ENCODE assay signal across 1 cellular context in the genomic region with DNA sequence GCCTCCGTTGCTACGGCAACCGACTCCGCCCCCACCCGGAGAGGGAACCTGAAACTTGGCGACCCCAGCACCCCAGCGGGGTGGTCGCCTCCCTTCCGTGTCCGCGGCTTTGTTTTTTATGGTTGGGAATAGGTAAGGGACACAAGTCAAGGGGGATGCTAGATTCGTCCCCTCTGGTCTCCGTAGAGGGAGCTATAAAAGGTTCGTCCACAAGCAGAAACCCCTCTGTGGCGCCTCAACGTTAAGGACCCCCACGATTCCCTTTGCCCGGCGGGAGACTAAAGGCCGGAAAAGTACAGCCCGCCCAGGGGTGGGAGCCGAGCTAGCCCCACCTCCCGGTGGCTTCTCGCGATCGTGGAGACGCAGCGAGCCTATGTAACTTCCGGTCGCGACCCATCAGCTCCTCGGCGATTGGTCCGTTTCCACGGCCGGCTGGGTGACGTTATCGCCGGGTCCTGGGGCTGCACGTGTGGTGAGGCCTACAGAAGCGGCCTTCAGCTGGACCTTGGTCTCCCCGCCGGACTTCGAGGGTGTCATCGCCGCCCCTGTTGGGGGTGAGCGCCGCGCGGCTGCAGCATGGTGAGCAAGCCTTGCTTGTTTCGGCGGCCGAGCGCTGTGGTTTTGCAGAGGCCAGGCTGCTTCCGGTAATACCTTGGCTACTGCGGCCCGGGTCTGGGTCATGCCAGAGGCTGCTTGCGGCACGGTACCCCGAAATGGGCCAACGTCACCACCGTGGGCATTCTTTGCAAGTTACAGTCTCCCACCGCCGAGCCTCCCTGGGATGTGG.
TF ChIP-seq lines count a peak whose summit lies in the region.

Gene LTV1 (plus strand): TSS at position 437 of the 787 bp plus-strand sequence. CDS start 140 bp downstream, at position 577.

TF ChIP-seq in K562, 482 proteins besides CTCF, POLR2A, EP300 and RAD21 (continued from another document and continues in another):
- peak; percentile 90 for TF ChIP-seq ZBTB40 (IDR thresholded peaks at IDR 0.05)
- peak; percentile 43; the same call in 1 of the 2 replicates for TF ChIP-seq ZBTB40 (CRISPR knock-in tag; IDR thresholded peaks at IDR 0.05)
- TF ChIP-seq TAF7 (tag; IDR thresholded peaks at IDR 0.05) = peak; percentile 78
- no peak for TF ChIP-seq HNRNPUL1 (IDR thresholded peaks at IDR 0.05; ENCODE audit: low read length)
- no peak for TF ChIP-seq SMAD2 (IDR thresholded peaks at IDR 0.05; ENCODE audit: low read depth, low read length)
- no peak for TF ChIP-seq HOMEZ (CRISPR knock-in tag; IDR thresholded peaks at IDR 0.05)
- TF ChIP-seq NR1H2 (CRISPR knock-in tag; IDR thresholded peaks at IDR 0.05) = peak; percentile 57; the same call in 1 of the 2 replicates
- peak; percentile 35; the same call in 1 of the 2 replicates for TF ChIP-seq KLF1 (tag; IDR thresholded peaks at IDR 0.05)
- no peak for TF ChIP-seq MLLT1 (IDR thresholded peaks at IDR 0.05)
- TF ChIP-seq TFAP4 (CRISPR knock-in tag; IDR thresholded peaks at IDR 0.05; ENCODE audit: borderline replicate concordance) = peak; percentile 98
- TF ChIP-seq, protein P1, sequence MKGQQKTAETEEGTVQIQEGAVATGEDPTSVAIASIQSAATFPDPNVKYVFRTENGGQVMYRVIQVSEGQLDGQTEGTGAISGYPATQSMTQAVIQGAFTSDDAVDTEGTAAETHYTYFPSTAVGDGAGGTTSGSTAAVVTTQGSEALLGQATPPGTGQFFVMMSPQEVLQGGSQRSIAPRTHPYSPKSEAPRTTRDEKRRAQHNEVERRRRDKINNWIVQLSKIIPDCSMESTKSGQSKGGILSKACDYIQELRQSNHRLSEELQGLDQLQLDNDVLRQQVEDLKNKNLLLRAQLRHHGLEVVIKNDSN (CRISPR knock-in tag; IDR thresholded peaks at IDR 0.05) = peak; percentile 84
- TF ChIP-seq ZBTB1 (CRISPR knock-in tag; IDR thresholded peaks at IDR 0.05; ENCODE audit: borderline replicate concordance, low read depth) = 0 out of 2 replicates have a peak, but pooled peaks have one; percentile 71
- peak; percentile 97; the same call in 1 of the 2 replicates for TF ChIP-seq ZBTB49 (CRISPR knock-in tag; IDR thresholded peaks at IDR 0.05; ENCODE audit: borderline replicate concordance)
- TF ChIP-seq SMARCA4 (IDR thresholded peaks at IDR 0.05) = 0 out of 2 replicates have a peak, but pooled peaks have one; percentile 45
- peak; percentile 99 for TF ChIP-seq CHD2 (IDR thresholded peaks at IDR 0.05; ENCODE audit: low read depth, low read length)
- TF ChIP-seq FOXK2 (conservative IDR thresholded peaks at IDR 0.05 in 1 of 2, IDR thresholded peaks at IDR 0.05 in 1 of 2; ENCODE audit: low read depth in 2 of 2) = peak; percentile 75 to 80
- peak; percentile 98 for TF ChIP-seq MXD1 (CRISPR knock-in tag; IDR thresholded peaks at IDR 0.05; ENCODE audit: borderline replicate concordance, poor library complexity, severe bottlenecking)
- TF ChIP-seq MIER1 (IDR thresholded peaks at IDR 0.05; ENCODE audit: low read depth) = no peak
- TF ChIP-seq, protein P2, sequence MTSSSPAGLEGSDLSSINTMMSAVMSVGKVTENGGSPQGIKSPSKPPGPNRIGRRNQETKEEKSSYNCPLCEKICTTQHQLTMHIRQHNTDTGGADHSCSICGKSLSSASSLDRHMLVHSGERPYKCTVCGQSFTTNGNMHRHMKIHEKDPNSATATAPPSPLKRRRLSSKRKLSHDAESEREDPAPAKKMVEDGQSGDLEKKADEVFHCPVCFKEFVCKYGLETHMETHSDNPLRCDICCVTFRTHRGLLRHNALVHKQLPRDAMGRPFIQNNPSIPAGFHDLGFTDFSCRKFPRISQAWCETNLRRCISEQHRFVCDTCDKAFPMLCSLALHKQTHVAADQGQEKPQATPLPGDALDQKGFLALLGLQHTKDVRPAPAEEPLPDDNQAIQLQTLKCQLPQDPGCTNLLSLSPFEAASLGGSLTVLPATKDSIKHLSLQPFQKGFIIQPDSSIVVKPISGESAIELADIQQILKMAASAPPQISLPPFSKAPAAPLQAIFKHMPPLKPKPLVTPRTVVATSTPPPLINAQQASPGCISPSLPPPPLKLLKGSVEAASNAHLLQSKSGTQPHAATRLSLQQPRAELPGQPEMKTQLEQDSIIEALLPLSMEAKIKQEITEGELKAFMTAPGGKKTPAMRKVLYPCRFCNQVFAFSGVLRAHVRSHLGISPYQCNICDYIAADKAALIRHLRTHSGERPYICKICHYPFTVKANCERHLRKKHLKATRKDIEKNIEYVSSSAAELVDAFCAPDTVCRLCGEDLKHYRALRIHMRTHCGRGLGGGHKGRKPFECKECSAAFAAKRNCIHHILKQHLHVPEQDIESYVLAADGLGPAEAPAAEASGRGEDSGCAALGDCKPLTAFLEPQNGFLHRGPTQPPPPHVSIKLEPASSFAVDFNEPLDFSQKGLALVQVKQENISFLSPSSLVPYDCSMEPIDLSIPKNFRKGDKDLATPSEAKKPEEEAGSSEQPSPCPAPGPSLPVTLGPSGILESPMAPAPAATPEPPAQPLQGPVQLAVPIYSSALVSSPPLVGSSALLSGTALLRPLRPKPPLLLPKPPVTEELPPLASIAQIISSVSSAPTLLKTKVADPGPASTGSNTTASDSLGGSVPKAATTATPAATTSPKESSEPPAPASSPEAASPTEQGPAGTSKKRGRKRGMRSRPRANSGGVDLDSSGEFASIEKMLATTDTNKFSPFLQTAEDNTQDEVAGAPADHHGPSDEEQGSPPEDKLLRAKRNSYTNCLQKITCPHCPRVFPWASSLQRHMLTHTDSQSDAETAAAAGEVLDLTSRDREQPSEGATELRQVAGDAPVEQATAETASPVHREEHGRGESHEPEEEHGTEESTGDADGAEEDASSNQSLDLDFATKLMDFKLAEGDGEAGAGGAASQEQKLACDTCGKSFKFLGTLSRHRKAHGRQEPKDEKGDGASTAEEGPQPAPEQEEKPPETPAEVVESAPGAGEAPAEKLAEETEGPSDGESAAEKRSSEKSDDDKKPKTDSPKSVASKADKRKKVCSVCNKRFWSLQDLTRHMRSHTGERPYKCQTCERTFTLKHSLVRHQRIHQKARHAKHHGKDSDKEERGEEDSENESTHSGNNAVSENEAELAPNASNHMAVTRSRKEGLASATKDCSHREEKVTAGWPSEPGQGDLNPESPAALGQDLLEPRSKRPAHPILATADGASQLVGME (CRISPR knock-in tag; IDR thresholded peaks at IDR 0.05) = no peak
- TF ChIP-seq DPF2 (IDR thresholded peaks at IDR 0.05) = 0 out of 2 replicates have a peak, but pooled peaks have one; percentile 21
- TF ChIP-seq KAT8 (IDR thresholded peaks at IDR 0.05; ENCODE audit: low read depth) = peak; percentile 42; the same call in 1 of the 2 replicates
- peak; percentile 87 for TF ChIP-seq BRD4 (IDR thresholded peaks at IDR 0.05)
- no peak for TF ChIP-seq FOXJ2 (tag; IDR thresholded peaks at IDR 0.05)
- TF ChIP-seq JUN (IDR thresholded peaks at IDR 0.05; ENCODE audit: borderline replicate concordance, low read depth, low read length) = peak; percentile 88; the same call in 1 of the 2 replicates
- peak; percentile 98 for TF ChIP-seq JUN (CRISPR knock-in tag; IDR thresholded peaks at IDR 0.05; ENCODE audit: borderline replicate concordance)
- TF ChIP-seq GABPA (tag; conservative IDR thresholded peaks at IDR 0.05; ENCODE audit: low read depth) = peak; percentile 95
- TF ChIP-seq FUS (optimal IDR thresholded peaks at IDR 0.05; ENCODE audit: low read depth, low read length) = peak; percentile 28
